In genomic region chr2:69454976-69455375, GRCh38 we compare ENCODE assay signal across 33 cellular contexts. TPM values are rescaled to one million over a fixed set of nuclear protein-coding genes. Genes with fewer than 3 reads are reported as not detected.
DNase-seq lines count a peak whose midpoint lies in the region; ATAC-seq and TF ChIP-seq lines count a peak whose summit lies in the region.
"Had no signal": no experiment of that assay in that cellular context is flagged by ENCODE, and none has a peak within 500 bp of the region (broad histone marks: within the 10 kb centered on the region; RNA-seq: fewer than 3 reads in every experiment).

No MANE protein-coding gene starts in this region.

- intact Hi-C loops in activated naive CD4-positive, alpha-beta T cell treated with anti-CD3 and anti-CD28 coated beads for 36 hours (cut with micrococcal nuclease), result no loop called here
- intact Hi-C loops in natural killer cell (cut with micrococcal nuclease) (no loop called here), left colon (cut with DNase I, micrococcal nuclease) (no loop called here), mucosa of descending colon (cut with DNase I, micrococcal nuclease) (no loop called here)

- no peaks in the 10 kb centered on the region for H3K4me1 ChIP-seq in mucosa of descending colon (ENCODE audit: low read depth)
- H3K4me1 ChIP-seq: A549, BE2C had no signal

- H3K4me3 Mint-ChIP-seq in activated naive CD4-positive, alpha-beta T cell treated with anti-CD3 and anti-CD28 coated beads for 36 hours, result no peak overlapping the region
- no peak overlapping the region for H3K4me3 Mint-ChIP-seq in natural killer cell
- no peak overlapping the region for H3K4me3 Mint-ChIP-seq in natural killer cell treated with Interleukin-12 subunit alpha and Interleukin-12 subunit beta and Interleukin-15 and Interleukin-18, amount 100 ng/mL, for 72 hours
- H3K4me3 Mint-ChIP-seq: B cell; CD14-positive monocyte; CD4-positive, alpha-beta memory T cell; CD4-positive, alpha-beta T cell; CD8-positive, alpha-beta memory T cell; CD8-positive, alpha-beta T cell had no signal

- TF ChIP-seq CTCF in natural killer cell (IDR thresholded peaks at IDR 0.05) (no peak), mucosa of descending colon (IDR thresholded peaks at IDR 0.05) (no peak)

- no peak for ATAC-seq in activated naive CD4-positive, alpha-beta T cell treated with anti-CD3 and anti-CD28 coated beads, Interleukin-2, amount 50 U/mL, for 72 hours
- no peak for ATAC-seq in natural killer cell
- no peak for ATAC-seq in natural killer cell treated with Interleukin-12 subunit alpha and Interleukin-12 subunit beta and Interleukin-15 and Interleukin-18, amount 100 ng/mL, for 72 hours
- peak; percentile 80 for ATAC-seq in left colon
- peak; percentile 57 for ATAC-seq in mucosa of descending colon
- ATAC-seq: CD8-positive, alpha-beta T cell had no signal

- H3K4me1 Mint-ChIP-seq in activated naive CD4-positive, alpha-beta T cell treated with anti-CD3 and anti-CD28 coated beads for 36 hours (ENCODE audit: low read depth), result peaks cover 25% of the 10 kb centered on the region
- H3K4me1 Mint-ChIP-seq in natural killer cell, result peaks cover 18% of the 10 kb centered on the region in 2 donors
- H3K4me1 Mint-ChIP-seq in natural killer cell treated with Interleukin-12 subunit alpha and Interleukin-12 subunit beta and Interleukin-15 and Interleukin-18, amount 100 ng/mL, for 72 hours (ENCODE audit: low read depth in 2 of 2), result peaks cover 18 to 23% of the 10 kb centered on the region in 2 donors

- no peak overlapping the region for H3K4me3 ChIP-seq in mucosa of descending colon
- H3K4me3 ChIP-seq: A549; BLaER1; BLaER1 treated with 17β-estradiol and CSF1 and Interleukin-3, amounts not matched to agents 10 nM and 100 nM had no signal

- no peaks in the 10 kb centered on the region for H3K9me3 ChIP-seq in mucosa of descending colon
- H3K9me3 ChIP-seq: A549; BE2C; BLaER1; BLaER1 treated with 17β-estradiol and CSF1 and Interleukin-3, amounts not matched to agents 10 nM and 100 nM; Caco-2 had no signal

- no peak for DNase-seq in activated naive CD4-positive, alpha-beta T cell treated with anti-CD3 and anti-CD28 coated beads, Interleukin-2, amount 50 U/mL, for 72 hours (ENCODE audit: low spot score in 2 of 2)
- no peak for DNase-seq in activated naive CD4-positive, alpha-beta T cell treated with anti-CD3 and anti-CD28 coated beads for 36 hours
- DNase-seq in natural killer cell (no peak), left colon (no peak), mucosa of descending colon (no peak), dedifferentiated amniotic fluid mesenchymal stem cell (ENCODE audit: extremely low spot score) (no peak), retina (no peak)
- DNase-seq in natural killer cell treated with Interleukin-12 subunit alpha and Interleukin-12 subunit beta and Interleukin-15 and Interleukin-18, amount 100 ng/mL, for 72 hours (ENCODE audit: low spot score), result no peak
- DNase-seq: 8988T; ACHN; AML-193; BE2C; C1 segment of cervical spinal cord; Caco-2; Calu3; CD4-positive, alpha-beta memory T cell; CD4-positive, alpha-beta T cell; CD4-positive, CD25-positive, alpha-beta regulatory T cell; CD8-positive, alpha-beta memory T cell; CD8-positive, alpha-beta T cell; COR-L47; DMS 273 treated with DMSO at 0.1 percent for 48 hours; DMS153; DMS53; DMS79; DMS79 treated with DMSO at 0.1 percent for 48 hours; DND-41; EL had no signal

- CTCF ChIA-PET in activated naive CD4-positive, alpha-beta T cell treated with anti-CD3 and anti-CD28 coated beads for 36 hours (lab: Charles Lee), result no interaction called here

- H3K9me3 Mint-ChIP-seq in activated naive CD4-positive, alpha-beta T cell treated with anti-CD3 and anti-CD28 coated beads, Interleukin-2, amount 50 U/mL, for 72 hours, result no peaks in the 10 kb centered on the region
- H3K9me3 Mint-ChIP-seq in activated naive CD4-positive, alpha-beta T cell treated with anti-CD3 and anti-CD28 coated beads for 36 hours, result no peaks in the 10 kb centered on the region
- no peaks in the 10 kb centered on the region for H3K9me3 Mint-ChIP-seq in natural killer cell
- H3K9me3 Mint-ChIP-seq in natural killer cell treated with Interleukin-12 subunit alpha and Interleukin-12 subunit beta and Interleukin-15 and Interleukin-18, amount 100 ng/mL, for 72 hours, result no peaks in the 10 kb centered on the region
- H3K9me3 Mint-ChIP-seq: CD14-positive monocyte; CD4-positive, alpha-beta memory T cell; CD4-positive, alpha-beta T cell; CD8-positive, alpha-beta memory T cell; CD8-positive, alpha-beta T cell had no signal

- H3K27me3 Mint-ChIP-seq in activated naive CD4-positive, alpha-beta T cell treated with anti-CD3 and anti-CD28 coated beads for 36 hours (ENCODE audit: low read depth), result no peaks in the 10 kb centered on the region
- H3K27me3 Mint-ChIP-seq in natural killer cell (ENCODE audit: low read depth in 2 of 2), result no peaks in the 10 kb centered on the region
- H3K27me3 Mint-ChIP-seq in natural killer cell treated with Interleukin-12 subunit alpha and Interleukin-12 subunit beta and Interleukin-15 and Interleukin-18, amount 100 ng/mL, for 72 hours, result no peaks in the 10 kb centered on the region
- H3K27me3 Mint-ChIP-seq: CD4-positive, alpha-beta memory T cell; CD4-positive, alpha-beta T cell; CD8-positive, alpha-beta memory T cell had no signal

- peak overlapping the region; percentile 1 to 61 for H3K27ac Mint-ChIP-seq in activated naive CD4-positive, alpha-beta T cell treated with anti-CD3 and anti-CD28 coated beads, Interleukin-2, amount 50 U/mL, for 72 hours
- H3K27ac Mint-ChIP-seq in activated naive CD4-positive, alpha-beta T cell treated with anti-CD3 and anti-CD28 coated beads for 36 hours, result no peak overlapping the region
- H3K27ac Mint-ChIP-seq in natural killer cell, result peak overlapping the region; percentile 43 to 50
- no peak overlapping the region for H3K27ac Mint-ChIP-seq in natural killer cell treated with Interleukin-12 subunit alpha and Interleukin-12 subunit beta and Interleukin-15 and Interleukin-18, amount 100 ng/mL, for 72 hours
- H3K27ac Mint-ChIP-seq: B cell had no signal

- H3K36me3 ChIP-seq in mucosa of descending colon (ENCODE audit: low read depth), result no peaks in the 10 kb centered on the region
- H3K36me3 ChIP-seq: BE2C; BLaER1; BLaER1 treated with 17β-estradiol and CSF1 and Interleukin-3, amounts not matched to agents 10 nM and 100 nM had no signal

- no peaks in the 10 kb centered on the region for H3K36me3 Mint-ChIP-seq in activated naive CD4-positive, alpha-beta T cell treated with anti-CD3 and anti-CD28 coated beads, Interleukin-2, amount 50 U/mL, for 72 hours
- peaks cover under 1% of the 10 kb centered on the region for H3K36me3 Mint-ChIP-seq in activated naive CD4-positive, alpha-beta T cell treated with anti-CD3 and anti-CD28 coated beads for 36 hours (ENCODE audit: low read depth)
- H3K36me3 Mint-ChIP-seq in natural killer cell, result no peaks in the 10 kb centered on the region
- H3K36me3 Mint-ChIP-seq in natural killer cell treated with Interleukin-12 subunit alpha and Interleukin-12 subunit beta and Interleukin-15 and Interleukin-18, amount 100 ng/mL, for 72 hours, result no peaks in the 10 kb centered on the region

RNA-seq across cellular contexts. Expression of gene NFU1, which starts 17.7 kb away (rescaled TPM):
- total RNA-seq in activated naive CD4-positive, alpha-beta T cell treated with anti-CD3 and anti-CD28 coated beads, Interleukin-2, amount 50 U/mL, for 72 hours, result 10 to 100 TPM; 32.2 to 34.3 TPM
- 10 to 100 TPM; 35.7 to 39.3 TPM for total RNA-seq in activated naive CD4-positive, alpha-beta T cell treated with anti-CD3 and anti-CD28 coated beads for 36 hours
- total RNA-seq in natural killer cell (10 to 100 TPM; 21.4 to 25.0 (median 23.6) TPM), left colon (10 to 100 TPM; 41.1 to 44.6 TPM), mucosa of descending colon (10 to 100 TPM; 38.9 to 60.6 (median 47.2) TPM)
- 10 to 100 TPM; 25.3 to 34.6 TPM for total RNA-seq in natural killer cell treated with Interleukin-12 subunit alpha and Interleukin-12 subunit beta and Interleukin-15 and Interleukin-18, amount 100 ng/mL, for 72 hours

Comparison
In these comparisons a context has a peak if more than half of its experiments do, and no peak if none do; other contexts are left out.
1. H3K27ac Mint-ChIP-seq: peak in activated naive CD4-positive, alpha-beta T cell treated with anti-CD3 and anti-CD28 coated beads, Interleukin-2, amount 50 U/mL, for 72 hours (2 of 2) and natural killer cell (2 of 2); none in activated naive CD4-positive, alpha-beta T cell treated with anti-CD3 and anti-CD28 coated beads for 36 hours (single experiment) and natural killer cell treated with Interleukin-12 subunit alpha and Interleukin-12 subunit beta and Interleukin-15 and Interleukin-18, amount 100 ng/mL, for 72 hours (0 of 2).
2. ATAC-seq: peak in left colon (single experiment) and mucosa of descending colon (single experiment); none in activated naive CD4-positive, alpha-beta T cell treated with anti-CD3 and anti-CD28 coated beads, Interleukin-2, amount 50 U/mL, for 72 hours (0 of 2), natural killer cell (0 of 3) and natural killer cell treated with Interleukin-12 subunit alpha and Interleukin-12 subunit beta and Interleukin-15 and Interleukin-18, amount 100 ng/mL, for 72 hours (0 of 2).